ENCODE assay signal across 15 cellular contexts in genomic region chr16:88690341-88691128, GRCh38. TPM values are rescaled to one million over a fixed set of nuclear protein-coding genes. Genes with fewer than 3 reads are reported as not detected.
DNase-seq lines count a peak whose midpoint lies in the region; ATAC-seq lines count a peak whose summit lies in the region.
"Had no signal": no experiment of that assay in that cellular context is flagged by ENCODE, and none has a peak within 500 bp of the region (broad histone marks: within the 10 kb centered on the region; RNA-seq: fewer than 3 reads in every experiment).

No MANE protein-coding gene starts in this region.

- peak overlapping the region; percentile 16 for H3K4me3 Mint-ChIP-seq in T-helper 2 cell treated with Interferon-gamma antibody and Interleukin-4, amounts not matched to agents 5 μg/mL and 100 μg/mL, for 36 hours
- no peak overlapping the region for H3K4me3 Mint-ChIP-seq in activated CD4-positive, alpha-beta memory T cell treated with anti-CD3 and anti-CD28 coated beads for 36 hours
- H3K4me3 Mint-ChIP-seq in natural killer cell treated with Interleukin-12 subunit alpha and Interleukin-12 subunit beta and Interleukin-15 and Interleukin-18, amount 100 ng/mL, for 72 hours = peak overlapping the region; percentile 17

- CTCF ChIA-PET in activated CD4-positive, alpha-beta memory T cell treated with anti-CD3 and anti-CD28 coated beads for 36 hours (lab: Charles Lee) = no interaction called here

- H3K9me3 Mint-ChIP-seq in T-helper 2 cell treated with Interferon-gamma antibody and Interleukin-4, amounts not matched to agents 5 μg/mL and 100 μg/mL, for 36 hours = no peaks in the 10 kb centered on the region
- no peaks in the 10 kb centered on the region for H3K9me3 Mint-ChIP-seq in activated CD4-positive, alpha-beta memory T cell treated with anti-CD3 and anti-CD28 coated beads for 36 hours
- no peaks in the 10 kb centered on the region for H3K9me3 Mint-ChIP-seq in natural killer cell treated with Interleukin-12 subunit alpha and Interleukin-12 subunit beta and Interleukin-15 and Interleukin-18, amount 100 ng/mL, for 72 hours

- no peaks in the 10 kb centered on the region for H3K27me3 Mint-ChIP-seq in T-helper 2 cell treated with Interferon-gamma antibody and Interleukin-4, amounts not matched to agents 5 μg/mL and 100 μg/mL, for 36 hours (ENCODE audit: low read depth)
- no peaks in the 10 kb centered on the region for H3K27me3 Mint-ChIP-seq in activated CD4-positive, alpha-beta memory T cell treated with anti-CD3 and anti-CD28 coated beads for 36 hours
- H3K27me3 Mint-ChIP-seq in natural killer cell treated with Interleukin-12 subunit alpha and Interleukin-12 subunit beta and Interleukin-15 and Interleukin-18, amount 100 ng/mL, for 72 hours = no peaks in the 10 kb centered on the region

- peak overlapping the region; percentile 72 for H3K27ac Mint-ChIP-seq in T-helper 2 cell treated with Interferon-gamma antibody and Interleukin-4, amounts not matched to agents 5 μg/mL and 100 μg/mL, for 36 hours
- H3K27ac Mint-ChIP-seq in activated CD4-positive, alpha-beta memory T cell treated with anti-CD3 and anti-CD28 coated beads for 36 hours = peak overlapping the region; percentile 20
- H3K27ac Mint-ChIP-seq in natural killer cell treated with Interleukin-12 subunit alpha and Interleukin-12 subunit beta and Interleukin-15 and Interleukin-18, amount 100 ng/mL, for 72 hours = no peak overlapping the region

- DNase-seq in T-helper 2 cell treated with Interferon-gamma antibody and Interleukin-4, amounts not matched to agents 5 μg/mL and 100 μg/mL, for 36 hours (ENCODE audit: low spot score) = no peak
- no peak for DNase-seq in T-helper 2 cell
- DNase-seq in activated CD4-positive, alpha-beta memory T cell treated with anti-CD3 and anti-CD28 coated beads for 36 hours = no peak
- DNase-seq in natural killer cell treated with Interleukin-12 subunit alpha and Interleukin-12 subunit beta and Interleukin-15 and Interleukin-18, amount 100 ng/mL, for 72 hours (ENCODE audit: low spot score) = no peak
- DNase-seq: 8988T, amniotic stem cell, hypothalamus, NCI-H1105, NCI-H774, Peyer's patch, SK-N-SH, tibial artery had no signal

- POLR2A ChIA-PET in activated CD4-positive, alpha-beta memory T cell treated with anti-CD3 and anti-CD28 coated beads for 36 hours (lab: Charles Lee) = no interaction called here

- peaks cover 26% of the 10 kb centered on the region for H3K4me1 Mint-ChIP-seq in T-helper 2 cell treated with Interferon-gamma antibody and Interleukin-4, amounts not matched to agents 5 μg/mL and 100 μg/mL, for 36 hours (ENCODE audit: low read depth)
- H3K4me1 Mint-ChIP-seq in activated CD4-positive, alpha-beta memory T cell treated with anti-CD3 and anti-CD28 coated beads for 36 hours (ENCODE audit: low read depth) = peaks cover 28% of the 10 kb centered on the region
- H3K4me1 Mint-ChIP-seq in natural killer cell treated with Interleukin-12 subunit alpha and Interleukin-12 subunit beta and Interleukin-15 and Interleukin-18, amount 100 ng/mL, for 72 hours (ENCODE audit: low read depth in 2 of 2) = peaks cover 4 to 17% of the 10 kb centered on the region in 2 donors

- intact Hi-C loops in activated CD4-positive, alpha-beta memory T cell treated with anti-CD3 and anti-CD28 coated beads for 36 hours (cut with micrococcal nuclease) = no loop called here

- H3K36me3 Mint-ChIP-seq in T-helper 2 cell treated with Interferon-gamma antibody and Interleukin-4, amounts not matched to agents 5 μg/mL and 100 μg/mL, for 36 hours (ENCODE audit: low read depth) = peaks cover 2% of the 10 kb centered on the region
- H3K36me3 Mint-ChIP-seq in activated CD4-positive, alpha-beta memory T cell treated with anti-CD3 and anti-CD28 coated beads for 36 hours = no peaks in the 10 kb centered on the region
- no peaks in the 10 kb centered on the region for H3K36me3 Mint-ChIP-seq in natural killer cell treated with Interleukin-12 subunit alpha and Interleukin-12 subunit beta and Interleukin-15 and Interleukin-18, amount 100 ng/mL, for 72 hours

- ATAC-seq in natural killer cell treated with Interleukin-12 subunit alpha and Interleukin-12 subunit beta and Interleukin-15 and Interleukin-18, amount 100 ng/mL, for 72 hours = no peak
- ATAC-seq in HG03469 (IDR thresholded peaks at IDR 0.05; ENCODE audit: unreplicated experiment) (no peak), GM19324 (IDR thresholded peaks at IDR 0.05; ENCODE audit: low FRiP score, unreplicated experiment) (no peak)
- ATAC-seq: mucosa of descending colon had no signal

RNA-seq across cellular contexts. Expression of gene SNAI3, which starts 4.2 kb away (rescaled TPM):
- 1 to 10 TPM; 5.5 to 5.8 TPM for total RNA-seq in activated CD4-positive, alpha-beta memory T cell treated with anti-CD3 and anti-CD28 coated beads for 36 hours
- total RNA-seq in natural killer cell treated with Interleukin-12 subunit alpha and Interleukin-12 subunit beta and Interleukin-15 and Interleukin-18, amount 100 ng/mL, for 72 hours = 1 to 10 TPM in 1 of 2 donors, under 1 TPM in 1; 0.42 to 1.2 TPM

RNA-seq across cellular contexts. Expression of gene RNF166, which starts 15.7 kb away (rescaled TPM):
- total RNA-seq in activated CD4-positive, alpha-beta memory T cell treated with anti-CD3 and anti-CD28 coated beads for 36 hours = 10 to 100 TPM; 46.4 to 55.6 TPM
- 10 to 100 TPM; 29.1 to 49.4 TPM for total RNA-seq in natural killer cell treated with Interleukin-12 subunit alpha and Interleukin-12 subunit beta and Interleukin-15 and Interleukin-18, amount 100 ng/mL, for 72 hours

RNA-seq across cellular contexts. Expression of gene CTU2, which starts 15.8 kb away (rescaled TPM):
- 10 to 100 TPM; 38.0 to 41.6 TPM for total RNA-seq in activated CD4-positive, alpha-beta memory T cell treated with anti-CD3 and anti-CD28 coated beads for 36 hours
- total RNA-seq in natural killer cell treated with Interleukin-12 subunit alpha and Interleukin-12 subunit beta and Interleukin-15 and Interleukin-18, amount 100 ng/mL, for 72 hours = 10 to 100 TPM; 39.0 to 80.4 TPM

RNA-seq across cellular contexts. Expression of gene MVD, which starts 27.6 kb away (rescaled TPM):
- 100 to 1,000 TPM; 111 to 113 TPM for total RNA-seq in activated CD4-positive, alpha-beta memory T cell treated with anti-CD3 and anti-CD28 coated beads for 36 hours
- total RNA-seq in natural killer cell treated with Interleukin-12 subunit alpha and Interleukin-12 subunit beta and Interleukin-15 and Interleukin-18, amount 100 ng/mL, for 72 hours = 100 to 1,000 TPM in 1 of 2 donors, 10 to 100 TPM in 1; 77.2 to 124 TPM

RNA-seq across cellular contexts. Expression of gene CYBA, which starts 39.7 kb away (rescaled TPM):
- 100 to 1,000 TPM; 262 to 265 TPM for total RNA-seq in activated CD4-positive, alpha-beta memory T cell treated with anti-CD3 and anti-CD28 coated beads for 36 hours
- total RNA-seq in natural killer cell treated with Interleukin-12 subunit alpha and Interleukin-12 subunit beta and Interleukin-15 and Interleukin-18, amount 100 ng/mL, for 72 hours = 100 to 1,000 TPM; 268 to 386 TPM

Comparison
In these comparisons a context has a peak if more than half of its experiments do, and no peak if none do; other contexts are left out.
1. H3K27ac Mint-ChIP-seq: peak in T-helper 2 cell treated with Interferon-gamma antibody and Interleukin-4, amounts not matched to agents 5 μg/mL and 100 μg/mL, for 36 hours (single experiment) and activated CD4-positive, alpha-beta memory T cell treated with anti-CD3 and anti-CD28 coated beads for 36 hours (single experiment); none in natural killer cell treated with Interleukin-12 subunit alpha and Interleukin-12 subunit beta and Interleukin-15 and Interleukin-18, amount 100 ng/mL, for 72 hours (0 of 2).